19 cellular contexts compared by ENCODE assay signal in the genomic region with DNA sequence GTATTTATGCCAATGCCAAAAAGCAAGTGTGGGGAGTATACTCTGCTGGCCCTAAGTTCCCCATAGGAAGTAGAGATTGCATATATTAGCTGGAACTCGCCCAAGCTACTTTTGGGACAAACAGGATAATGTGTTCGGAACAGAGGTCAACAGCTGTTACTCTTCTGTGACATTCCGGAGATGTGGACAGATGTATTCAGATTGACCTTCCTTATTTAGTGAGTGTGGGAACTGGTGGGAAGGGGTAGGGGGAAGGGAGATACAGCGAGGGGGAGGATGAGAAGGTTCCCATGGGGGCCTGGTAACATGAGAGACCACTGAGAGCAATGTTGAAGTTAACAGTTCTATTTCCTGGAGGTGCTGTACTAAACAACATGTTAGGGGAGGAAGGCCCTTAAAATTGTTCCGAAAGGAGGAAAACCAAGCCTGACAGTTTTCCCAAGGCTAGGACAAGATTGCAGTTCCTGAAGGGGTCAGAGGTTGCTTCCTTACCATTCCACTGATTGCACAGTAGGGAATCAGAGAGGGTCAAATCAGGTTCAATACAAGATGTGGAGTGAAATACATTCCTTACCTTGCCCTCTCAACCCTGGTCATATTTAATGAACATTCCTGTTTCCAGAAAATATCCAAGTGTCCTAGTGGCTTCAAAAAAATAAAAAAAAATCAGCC. TPM values are rescaled to one million over a fixed set of nuclear protein-coding genes. Genes with fewer than 3 reads are reported as not detected.
DNase-seq lines count a peak whose midpoint lies in the region; ATAC-seq, FAIRE-seq and TF ChIP-seq lines count a peak whose summit lies in the region.
"Had no signal": no experiment of that assay in that cellular context is flagged by ENCODE, and none has a peak within 500 bp of the region (broad histone marks: within the 10 kb centered on the region; RNA-seq: fewer than 3 reads in every experiment).

No MANE protein-coding gene starts in this region.

- WGBS in liver, result 76% methylated on average over 5 of the region's 5 CpGs
- WGBS in transverse colon (ENCODE audit: low coverage in 1 of 2), 2 donors, result 75 to 76% methylated on average over 3 to 5 of the region's 5 CpGs

- no peak overlapping the region for H3K4me3 Mint-ChIP-seq in Caco-2 (ENCODE audit: unreplicated experiment)
- H3K4me3 Mint-ChIP-seq: endodermal cell had no signal

- H3K27me3 Mint-ChIP-seq in Caco-2 (ENCODE audit: insufficient read depth, unreplicated experiment), result no peaks in the 10 kb centered on the region

- CTCF ChIA-PET in Caco-2 (lab: Charles Lee), result interaction anchor here (1.0 kb wide), 1 partner anchor 123 kb away, joined by 4 read pairs; no protein-coding TSS in a partner anchor
- CTCF ChIA-PET in endothelial cell of umbilical vein (lab: Charles Lee), result interaction anchor here (1.4 to 1.7 kb wide), 3 partner anchors 10 to 116 kb away, joined by 3 to 4 read pairs (median 4); a partner anchor contains a TSS
- CTCF ChIA-PET in PC-3 (lab: Charles Lee), result no interaction called here

- DNase-seq in Caco-2 (no peak), endothelial cell of umbilical vein (ENCODE audit: low read depth, low spot score) (peak; percentile 90), pulmonary artery endothelial cell (ENCODE audit: low read depth, low spot score) (peak; percentile 68), transverse colon (no peak), NOMO-1 (lab: John Stamatoyannopoulos, UW; ENCODE audit: unreplicated experiment in 2 of 2) (no peak), PC-3 (no peak)
- DNase-seq: activated CD4-positive, alpha-beta T cell treated with anti-CD3 and anti-CD28 coated beads, Interleukin-2, amount 50 U/mL, for 1 hour; activated gamma-delta T cell treated with Interleukin-2 at 50 U/mL for 16 hours; anterior cingulate cortex; endodermal cell; NCI-H1092 had no signal

- no peak for TF ChIP-seq CTCF in Caco-2 (IDR thresholded peaks at IDR 0.05; ENCODE audit: insufficient read depth in 1 of 2, low read depth in 1 of 2, low read length in 1 of 2, severe bottlenecking in 1 of 2, unreplicated experiment in 1 of 2)
- TF ChIP-seq CTCF in endothelial cell of umbilical vein (IDR thresholded peaks at IDR 0.05; ENCODE audit: extremely low read depth in 1 of 2, insufficient read depth in 1 of 2, low read depth in 1 of 2, low read length in 2 of 2), result no peak
- TF ChIP-seq CTCF in liver (IDR thresholded peaks at IDR 0.05; ENCODE audit: low read depth, low read length, missing input control), result no peak
- no peak for TF ChIP-seq CTCF in transverse colon (IDR thresholded peaks at IDR 0.05)
- no peak for TF ChIP-seq CTCF in PC-3 (conservative IDR thresholded peaks at IDR 0.05; ENCODE audit: low read depth, low read length)

- intact Hi-C loops in Caco-2 (cut with micrococcal nuclease; ENCODE audit: unreplicated experiment) (no loop called here), endothelial cell of umbilical vein (cut with micrococcal nuclease) (loop anchor here (1.0 kb wide), 1 partner anchor 9 kb away; no protein-coding TSS in a partner anchor), transverse colon (cut with DNase I; ENCODE audit: low total_unique reads) (no loop called here), PC-3 (cut with micrococcal nuclease) (no loop called here)

- POLR2A ChIA-PET in Caco-2 (lab: Charles Lee) (no interaction called here), endothelial cell of umbilical vein (lab: Charles Lee) (interaction anchor here (0.7 to 1.1 kb wide), 2 partner anchors 8 to 10 kb away, joined by 3 read pairs; no protein-coding TSS in a partner anchor), PC-3 (lab: Charles Lee; ENCODE audit: unreplicated experiment) (no interaction called here)

- FAIRE-seq in endothelial cell of umbilical vein (lab: Jason Lieb, UNC), result peak; percentile 54
- FAIRE-seq: A549, H54 had no signal

- no peak for ATAC-seq in GM21723 (IDR thresholded peaks at IDR 0.05; ENCODE audit: unreplicated experiment)
- no peak for ATAC-seq in PC-3
- ATAC-seq: A549, Panc1 had no signal

- H3K27ac ChIP-seq in endothelial cell of umbilical vein (ENCODE audit: insufficient read depth, low read depth, low read length) (peak overlapping the region; percentile 66), liver (ENCODE audit: low read depth in 1 of 2, low read length in 2 of 2) (peak overlapping the region in 1 of 2 donors; percentile 15), transverse colon (peak overlapping the region in 1 of 4 donors; percentile 4), PC-3 (ENCODE audit: low read length) (no peak overlapping the region)
- H3K27ac ChIP-seq: A549, C4-2B, neutrophil had no signal

- H3K4me1 Mint-ChIP-seq in Caco-2 (ENCODE audit: low read depth, unreplicated experiment), result peaks cover 59% of the 10 kb centered on the region

- no peaks in the 10 kb centered on the region for H3K9me2 ChIP-seq in PC-3 (replicated peaks; ENCODE audit: low read length)

- H3K4me2 ChIP-seq in endothelial cell of umbilical vein (ENCODE audit: insufficient read depth, low read length) (peak overlapping the region; percentile 56), PC-3 (ENCODE audit: low read length) (no peak overlapping the region)
- H3K4me2 ChIP-seq: A549, smooth muscle cell had no signal

- no peaks in the 10 kb centered on the region for H3F3A ChIP-seq in PC-3 (ENCODE audit: low read length, unreplicated experiment)

- H3K4me3 ChIP-seq in Caco-2 (ENCODE audit: low read depth, low read length) (no peak overlapping the region), endothelial cell of umbilical vein (replicated peaks in 1 of 3; ENCODE audit: insufficient read depth in 1 of 3, low read depth in 1 of 3, low read length in 3 of 3) (no peak overlapping the region), liver (ENCODE audit: low read depth in 1 of 3, low read length in 3 of 3) (no peak overlapping the region), transverse colon (no peak overlapping the region), PC-3 (ENCODE audit: low read length) (no peak overlapping the region)
- H3K4me3 ChIP-seq: A549, smooth muscle cell had no signal

- no peaks in the 10 kb centered on the region for H3K9me3 Mint-ChIP-seq in Caco-2 (ENCODE audit: unreplicated experiment)
- H3K9me3 Mint-ChIP-seq: endodermal cell had no signal

- peaks cover 91% of the 10 kb centered on the region for H3K4me1 ChIP-seq in Caco-2
- peaks cover 22% of the 10 kb centered on the region for H3K4me1 ChIP-seq in endothelial cell of umbilical vein (ENCODE audit: control insufficient read depth, extremely low read depth, insufficient read depth, low read length)
- H3K4me1 ChIP-seq in liver (ENCODE audit: control insufficient read depth in 4 of 4, insufficient read depth in 4 of 4, low read length in 3 of 4), result peaks cover 0 to 32% (median 9%) of the 10 kb centered on the region in 4 donors
- peaks cover 0 to 8% (median 3%) of the 10 kb centered on the region in 4 donors for H3K4me1 ChIP-seq in transverse colon
- no peaks in the 10 kb centered on the region for H3K4me1 ChIP-seq in PC-3 (ENCODE audit: insufficient read depth, low read length)

- H2AFZ ChIP-seq in endothelial cell of umbilical vein (ENCODE audit: low read depth, low read length) (peak overlapping the region; percentile 44), PC-3 (ENCODE audit: low read length) (no peak overlapping the region)

- no peaks in the 10 kb centered on the region for H3K36me3 Mint-ChIP-seq in Caco-2 (ENCODE audit: insufficient read depth, unreplicated experiment)

- TF ChIP-seq EP300 in transverse colon (IDR thresholded peaks at IDR 0.05; ENCODE audit: low read depth), result no peak

- H3K27me3 ChIP-seq in Caco-2 (replicated peaks; ENCODE audit: control insufficient read depth, insufficient read depth, low read length) (no peaks in the 10 kb centered on the region), endothelial cell of umbilical vein (ENCODE audit: control insufficient read depth in 2 of 2, insufficient read depth in 2 of 2, low read length in 2 of 2) (no peaks in the 10 kb centered on the region), liver (ENCODE audit: control insufficient read depth in 4 of 4, insufficient read depth in 4 of 4, low read length in 3 of 4) (no peaks in the 10 kb centered on the region), transverse colon (no peaks in the 10 kb centered on the region), PC-3 (ENCODE audit: low read length) (no peaks in the 10 kb centered on the region)
- H3K27me3 ChIP-seq: neutrophil had no signal

- dilution Hi-C loops in endothelial cell of umbilical vein (cut with MboI; ENCODE audit: extremely low pct_ligation_motif_present, low sequenced_read_pairs), result no loop called here

- peak overlapping the region; percentile 90 for H3K27ac Mint-ChIP-seq in Caco-2 (ENCODE audit: unreplicated experiment)
- H3K27ac Mint-ChIP-seq: endodermal cell had no signal

- TF ChIP-seq POLR2A in endothelial cell of umbilical vein (IDR thresholded peaks at IDR 0.05; ENCODE audit: low read depth, low read length) (no peak), transverse colon (IDR thresholded peaks at IDR 0.05) (no peak)

- H4K20me1 ChIP-seq in endothelial cell of umbilical vein (replicated peaks; ENCODE audit: control insufficient read depth, extremely low read depth, insufficient read depth, low read length), result no peaks in the 10 kb centered on the region
- no peaks in the 10 kb centered on the region for H4K20me1 ChIP-seq in PC-3 (ENCODE audit: low read length)

- peak; percentile 12 to 42 for TF ChIP-seq RAD21 in liver (IDR thresholded peaks at IDR 0.05)

- BruUV-seq in Caco-2 (replicated peaks; lab: Mats Ljungman, UMichigan) (no TSS peak), endothelial cell of umbilical vein (replicated peaks; lab: Mats Ljungman, UMichigan) (TSS peak; percentile 21), PC-3 (replicated peaks; lab: Mats Ljungman, UMichigan) (no TSS peak)

- H3K79me2 ChIP-seq in endothelial cell of umbilical vein (ENCODE audit: control insufficient read depth, insufficient read depth, low read length), result no peaks in the 10 kb centered on the region
- no peaks in the 10 kb centered on the region for H3K79me2 ChIP-seq in PC-3 (ENCODE audit: low read length)

- H3K9ac ChIP-seq in endothelial cell of umbilical vein (replicated peaks; ENCODE audit: extremely low read depth, insufficient read depth, low read length) (no peak overlapping the region), liver (ENCODE audit: low read depth in 1 of 2, low read length in 2 of 2) (no peak overlapping the region), PC-3 (ENCODE audit: low read length) (no peak overlapping the region)

- H3K9me3 ChIP-seq in Caco-2 (no peaks in the 10 kb centered on the region), endothelial cell of umbilical vein (replicated peaks; ENCODE audit: control insufficient read depth, insufficient read depth, low read length) (no peaks in the 10 kb centered on the region), liver (ENCODE audit: control insufficient read depth in 4 of 4, low read length in 3 of 4) (no peaks in the 10 kb centered on the region), transverse colon (no peaks in the 10 kb centered on the region), PC-3 (ENCODE audit: low read length) (no peaks in the 10 kb centered on the region)
- H3K9me3 ChIP-seq: A549, neutrophil had no signal

- H3K9me1 ChIP-seq in endothelial cell of umbilical vein (replicated peaks; ENCODE audit: control insufficient read depth, extremely low read depth, insufficient read depth, low read length), result no peaks in the 10 kb centered on the region

- in situ Hi-C loops in transverse colon (cut with MboI; ENCODE audit: low pct_ligation_motif_present in 1 of 4, low pct_unique_long_range_greater_than_20kb in 1 of 4, low sequenced_read_pairs in 3 of 4), result no loop called here

- H3K36me3 ChIP-seq in Caco-2 (ENCODE audit: control insufficient read depth, insufficient read depth, low read length) (no peaks in the 10 kb centered on the region), endothelial cell of umbilical vein (ENCODE audit: control insufficient read depth in 2 of 2, extremely low read depth in 1 of 2, insufficient read depth in 2 of 2, low read length in 2 of 2) (no peaks in the 10 kb centered on the region), liver (ENCODE audit: control insufficient read depth in 4 of 4, insufficient read depth in 3 of 4, low read depth in 1 of 4, low read length in 3 of 4) (no peaks in the 10 kb centered on the region), transverse colon (no peaks in the 10 kb centered on the region), PC-3 (ENCODE audit: low read depth, low read length) (no peaks in the 10 kb centered on the region)
- H3K36me3 ChIP-seq: neutrophil had no signal

RNA-seq across cellular contexts. Expression of a gene that starts 14.3 kb away (rescaled TPM):
- 0.30 and 0.84 TPM in 2 replicates for total RNA-seq in Caco-2 (2022)
- total RNA-seq in endothelial cell of umbilical vein, result 0.15 TPM in 1 of 2 replicates, not detected in the other
- not detected in 2 replicates for polyA plus RNA-seq in endothelial cell of umbilical vein
- not detected in 2 replicates for polyA plus RNA-seq in endothelial cell of umbilical vein (2011; cell fraction: cytosol; rRNA removed)
- not detected in 2 replicates for polyA plus RNA-seq in endothelial cell of umbilical vein (2011; cell fraction: nucleus; rRNA removed)
- polyA plus RNA-seq in endothelial cell of umbilical vein (2012), result not detected in 2 replicates
- 0.04 TPM in 1 of 2 replicates, not detected in the other for polyA minus RNA-seq in endothelial cell of umbilical vein
- not detected for polyA minus RNA-seq in endothelial cell of umbilical vein (2011; cell fraction: cytosol; rRNA and poly(A)+ RNA removed)
- polyA minus RNA-seq in endothelial cell of umbilical vein (2011; cell fraction: nucleus; rRNA and poly(A)+ RNA removed), result not detected in 2 replicates
- under 1 TPM; 0.50 to 0.93 TPM for total RNA-seq in liver
- under 1 TPM; 0.08 to 0.17 TPM for polyA plus RNA-seq in liver
- total RNA-seq in pulmonary artery endothelial cell, result 0.07 TPM in 2 replicates
- total RNA-seq in transverse colon, result 1 to 10 TPM in 2 of 4 donors, under 1 TPM in 1, not detected in 1; 0.68 to 2.4 (median 1.5) TPM
- total RNA-seq in PC-3 (2014; rRNA removed), result not detected in 2 replicates
- total RNA-seq: endodermal cell, smooth muscle cell had no signal
- polyA plus RNA-seq: A549, smooth muscle cell had no signal

Comparison
In these comparisons a context has a peak if more than half of its experiments do, and no peak if none do; other contexts are left out.
1. DNase-seq: peak in endothelial cell of umbilical vein (single experiment) and pulmonary artery endothelial cell (single experiment); none in Caco-2 (0 of 2), transverse colon (single experiment), NOMO-1 (0 of 2) and PC-3 (single experiment).